15 cellular contexts compared by ENCODE assay signal in genomic region chr13:112996671-112997091, GRCh38.
"Had no signal": no experiment of that assay in that cellular context is flagged by ENCODE, and none has a peak within 500 bp of the region (broad histone marks: within the 10 kb centered on the region; RNA-seq: fewer than 3 reads in every experiment).

No MANE protein-coding gene starts in this region.

- H3K4me3 Mint-ChIP-seq: activated CD4-positive, alpha-beta memory T cell treated with anti-CD3 and anti-CD28 coated beads for 36 hours; activated CD4-positive, alpha-beta T cell treated with anti-CD3 and anti-CD28 coated beads for 36 hours; activated CD8-positive, alpha-beta memory T cell treated with anti-CD3 and anti-CD28 coated beads, Interleukin-2, amount 10 ng/mL, durations not matched to agents 7 days and 5 days; activated naive CD4-positive, alpha-beta T cell treated with anti-CD3 and anti-CD28 coated beads for 36 hours; nephron; T-cell had no signal

- H3K36me3 Mint-ChIP-seq: activated CD4-positive, alpha-beta memory T cell treated with anti-CD3 and anti-CD28 coated beads for 36 hours; activated CD8-positive, alpha-beta memory T cell treated with anti-CD3 and anti-CD28 coated beads, Interleukin-2, amount 10 ng/mL, durations not matched to agents 7 days and 5 days had no signal

- H3K27ac Mint-ChIP-seq: activated CD4-positive, alpha-beta memory T cell treated with anti-CD3 and anti-CD28 coated beads for 36 hours; activated CD4-positive, alpha-beta T cell treated with anti-CD3 and anti-CD28 coated beads for 36 hours; activated CD8-positive, alpha-beta memory T cell treated with anti-CD3 and anti-CD28 coated beads, Interleukin-2, amount 10 ng/mL, durations not matched to agents 7 days and 5 days; activated naive CD4-positive, alpha-beta T cell treated with anti-CD3 and anti-CD28 coated beads for 36 hours; activated T-helper 2 cell treated with anti-CD3 and anti-CD28 coated beads, Interferon-gamma antibody, Interleukin-2, Interleukin-4, amounts not matched to agents 10 μg/mL and 5 μg/mL and 100 μg/mL, durations not matched to agents 14 hours and 24 hours and 36 hours; T-cell had no signal

- H3K4me1 Mint-ChIP-seq: activated CD8-positive, alpha-beta memory T cell treated with anti-CD3 and anti-CD28 coated beads, Interleukin-2, amount 10 ng/mL, durations not matched to agents 7 days and 5 days had no signal

- H3K27me3 ChIP-seq: right lobe of liver, upper lobe of left lung had no signal

- H3K27me3 Mint-ChIP-seq: activated CD4-positive, alpha-beta memory T cell treated with anti-CD3 and anti-CD28 coated beads for 36 hours; activated CD4-positive, alpha-beta T cell treated with anti-CD3 and anti-CD28 coated beads for 36 hours had no signal

- H3K36me3 ChIP-seq: right lobe of liver, upper lobe of left lung, WERI-Rb-1 had no signal

- H3K9me3 Mint-ChIP-seq: activated CD4-positive, alpha-beta memory T cell treated with anti-CD3 and anti-CD28 coated beads for 36 hours; activated naive CD4-positive, alpha-beta T cell treated with anti-CD3 and anti-CD28 coated beads for 36 hours; activated T-helper 2 cell treated with anti-CD3 and anti-CD28 coated beads, Interferon-gamma antibody, Interleukin-2, Interleukin-4, amounts not matched to agents 10 μg/mL and 5 μg/mL and 100 μg/mL, durations not matched to agents 14 hours and 24 hours and 36 hours; nephron; T-cell had no signal

- DNase-seq: activated CD4-positive, alpha-beta memory T cell treated with anti-CD3 and anti-CD28 coated beads for 36 hours; activated CD4-positive, alpha-beta T cell treated with anti-CD3 and anti-CD28 coated beads for 36 hours; activated CD8-positive, alpha-beta memory T cell treated with anti-CD3 and anti-CD28 coated beads, Interleukin-2, amount 10 ng/mL, durations not matched to agents 7 days and 5 days; activated naive CD4-positive, alpha-beta T cell treated with anti-CD3 and anti-CD28 coated beads for 36 hours; activated T-cell treated with anti-CD3 and anti-CD28 coated beads, Interleukin-2, amount 50 U/mL, for 1 hour; cortex of kidney; left cardiac atrium; right lobe of liver; stimulated activated naive CD8-positive, alpha-beta T cell treated with anti-CD3 and anti-CD28 coated beads, Interleukin-15, Interleukin-2, amounts not matched to agents 100 U/mL and 50 U/mL, for 24 hours; T-cell; WERI-Rb-1 had no signal

- H3K4me3 ChIP-seq: lung, right lobe of liver, upper lobe of left lung had no signal

- H3K9me3 ChIP-seq: right lobe of liver, upper lobe of left lung had no signal

- H3K27ac ChIP-seq: right lobe of liver, upper lobe of left lung, WERI-Rb-1 had no signal
